Comparison of ENCODE assay signal across 2 cellular contexts in genomic region chr12:56271031-56271430, GRCh38.
TF ChIP-seq lines count a peak whose summit lies in the region.

No MANE protein-coding gene starts in this region.

TF ChIP-seq in IMR-90, 13 proteins besides CTCF, POLR2A, EP300 and RAD21:
- peak; percentile 36; the same call in 1 of the 2 replicates for TF ChIP-seq SMC3 (IDR thresholded peaks at IDR 0.05; ENCODE audit: low read depth, low read length)
- no peak for TF ChIP-seq NFE2L2 (IDR thresholded peaks at IDR 0.05; ENCODE audit: low read depth, low read length)

TF ChIP-seq in K562, 482 proteins besides CTCF, POLR2A, EP300 and RAD21:
- TF ChIP-seq ZNF431 (CRISPR knock-in tag; IDR thresholded peaks at IDR 0.05) (no peak), ZNF764 (CRISPR knock-in tag; IDR thresholded peaks at IDR 0.05; ENCODE audit: low read depth) (no peak), RBM25 (IDR thresholded peaks at IDR 0.05; ENCODE audit: low read depth, low read length, severe bottlenecking) (no peak), E2F8 (IDR thresholded peaks at IDR 0.05; ENCODE audit: low read depth, partially characterized antibody) (peak; percentile 14), ESRRA (IDR thresholded peaks at IDR 0.05; ENCODE audit: borderline replicate concordance, low read depth) (0 out of 2 replicates have a peak, but pooled peaks have one; percentile 18), RERE (CRISPR knock-in tag; IDR thresholded peaks at IDR 0.05; ENCODE audit: borderline replicate concordance) (no peak), KAT2B (IDR thresholded peaks at IDR 0.05; ENCODE audit: low read depth, low read length) (no peak), SIN3A (IDR thresholded peaks at IDR 0.05; ENCODE audit: borderline replicate concordance in 2 of 2, control insufficient read depth in 1 of 2, low read depth in 2 of 2, low read length in 2 of 2) (peak in 1 of 2 experiments; percentile 43; a peak in 1 of 4 replicates), TAF15 (IDR thresholded peaks at IDR 0.05; ENCODE audit: low read depth, low read length) (no peak), ZNF274 (IDR thresholded peaks at IDR 0.05; ENCODE audit: borderline replicate concordance, low read depth, low read length) (no peak), ZNF445 (CRISPR knock-in tag; IDR thresholded peaks at IDR 0.05; ENCODE audit: low read depth) (no peak), RFX1 (IDR thresholded peaks at IDR 0.05) (no peak), POLR2AphosphoS5 (IDR thresholded peaks at IDR 0.05; ENCODE audit: control insufficient read depth, insufficient read depth, low read depth, low read length) (peak; percentile 59), NCOA1 (IDR thresholded peaks at IDR 0.05; ENCODE audit: low read depth) (no peak), CTBP1 (IDR thresholded peaks at IDR 0.05; ENCODE audit: borderline replicate concordance) (0 out of 2 replicates have a peak, but pooled peaks have one; percentile 13), RCOR1 (IDR thresholded peaks at IDR 0.05; ENCODE audit: borderline replicate concordance in 1 of 2, low read depth in 2 of 2, low read length in 2 of 2) (0 out of 4 replicates have a peak, but pooled peaks of 1 of the 2 experiments have one; percentile 11), PRDM10 (IDR thresholded peaks at IDR 0.05; ENCODE audit: partially characterized antibody) (peak; percentile 17), MYNN (IDR thresholded peaks at IDR 0.05) (0 out of 2 replicates have a peak, but pooled peaks have one; percentile 63), MYNN (CRISPR knock-in tag; IDR thresholded peaks at IDR 0.05) (no peak), ZNF512 (tag; IDR thresholded peaks at IDR 0.05) (no peak), FOXK2 (conservative IDR thresholded peaks at IDR 0.05 in 1 of 2, IDR thresholded peaks at IDR 0.05 in 1 of 2; ENCODE audit: low read depth in 2 of 2) (no peak), HMBOX1 (IDR thresholded peaks at IDR 0.05) (peak; percentile 48; the same call in 1 of the 2 replicates), KLF16 (IDR thresholded peaks at IDR 0.05) (no peak), POLR2B (IDR thresholded peaks at IDR 0.05; ENCODE audit: low read depth, partially characterized antibody) (peak; percentile 11), CTCFL (IDR thresholded peaks at IDR 0.05; ENCODE audit: borderline replicate concordance, insufficient read depth, low read depth, low read length, poor library complexity, severe bottlenecking) (peak; percentile 43), MEF2A (IDR thresholded peaks at IDR 0.05; ENCODE audit: control insufficient read depth, low read depth, low read length) (peak; percentile 58; the same call in 1 of the 2 replicates), RBM39 (optimal IDR thresholded peaks at IDR 0.05; ENCODE audit: low read depth, low read length) (no peak)
